ENCODE assay signal across 14 cellular contexts in genomic region chr7:149423441-149423970, GRCh38. TPM values are rescaled to one million over a fixed set of nuclear protein-coding genes. Genes with fewer than 3 reads are reported as not detected.
DNase-seq lines count a peak whose midpoint lies in the region; ATAC-seq, FAIRE-seq and TF ChIP-seq lines count a peak whose summit lies in the region.
"Had no signal": no experiment of that assay in that cellular context is flagged by ENCODE, and none has a peak within 500 bp of the region (broad histone marks: within the 10 kb centered on the region; RNA-seq: fewer than 3 reads in every experiment).

No MANE protein-coding gene starts in this region.

- TF ChIP-seq CTCF in left ventricle myocardium inferior (IDR thresholded peaks at IDR 0.05; ENCODE audit: borderline replicate concordance) (no peak), choroid plexus epithelial cell (conservative IDR thresholded peaks at IDR 0.05; ENCODE audit: low read depth, low read length) (no peak), upper lobe of left lung (IDR thresholded peaks at IDR 0.05) (no peak), Peyer's patch (IDR thresholded peaks at IDR 0.05) (no peak)

- intact Hi-C loops in left ventricle myocardium inferior (cut with micrococcal nuclease) = loop anchor here (5.0 kb wide), 1 partner anchor 74 kb away; the partner anchor contains the start of gene ZNF746
- intact Hi-C loops in left ventricle myocardium superior (cut with micrococcal nuclease) = no loop called here

- TF ChIP-seq EP300 in upper lobe of left lung (IDR thresholded peaks at IDR 0.05) = no peak

- peaks cover 0 to 18% (median 4%) of the 10 kb centered on the region in 3 donors for H3K4me1 Mint-ChIP-seq in naive B cell

- peak overlapping the region in 2 of 6 donors; percentile 9 to 75 for H3K27ac Mint-ChIP-seq in naive B cell

- H3K36me3 Mint-ChIP-seq in naive B cell = no peaks in the 10 kb centered on the region

- H3K4me1 ChIP-seq in left ventricle myocardium inferior (peaks cover 17% of the 10 kb centered on the region), upper lobe of left lung (peaks cover 7 to 17% (median 12%) of the 10 kb centered on the region in 4 donors), Peyer's patch (peaks cover 0 to 6% (median 2%) of the 10 kb centered on the region in 4 donors)

- H3K9me3 ChIP-seq in left ventricle myocardium inferior (replicated peaks) (no peaks in the 10 kb centered on the region), upper lobe of left lung (no peaks in the 10 kb centered on the region), Peyer's patch (no peaks in the 10 kb centered on the region)

- peak overlapping the region; percentile 60 to 88 (median 80) for H3K4me3 Mint-ChIP-seq in naive B cell

- no peak for DNase-seq in left ventricle myocardium inferior
- DNase-seq in left ventricle myocardium superior = no peak
- DNase-seq in choroid plexus epithelial cell (ENCODE audit: low read depth) = no peak
- no peak for DNase-seq in naive B cell
- DNase-seq in upper lobe of left lung = peak in 1 of 2 donors; percentile 44
- DNase-seq in GM12892 (ENCODE audit: insufficient read length) = no peak
- DNase-seq in Peyer's patch = no peak
- no peak for DNase-seq in activated CD4-positive, alpha-beta T cell treated with anti-CD3 and anti-CD28 coated beads, Interleukin-2, amount 50 U/mL, for 4 hours
- DNase-seq: cortex of kidney, Karpas-422, NCI-H526, occipital lobe had no signal

- ATAC-seq in left ventricle myocardium superior = no peak
- no peak for ATAC-seq in naive B cell (ENCODE audit: low read depth in 2 of 2)
- peak in 1 of 2 donors; percentile 38 for ATAC-seq in upper lobe of left lung (ENCODE audit: low FRiP score in 2 of 2)
- ATAC-seq: SK-N-SH treated with all-trans-retinoic acid at 6 μM for 48 hours had no signal

- H3K27me3 ChIP-seq in left ventricle myocardium inferior (ENCODE audit: low read depth) = no peaks in the 10 kb centered on the region
- no peaks in the 10 kb centered on the region for H3K27me3 ChIP-seq in upper lobe of left lung
- no peaks in the 10 kb centered on the region for H3K27me3 ChIP-seq in Peyer's patch

- no peak for FAIRE-seq in GM12892 (lab: Jason Lieb, UNC)

- H3K9me3 Mint-ChIP-seq in naive B cell = no peaks in the 10 kb centered on the region

- TF ChIP-seq POLR2A in upper lobe of left lung (IDR thresholded peaks at IDR 0.05) (peak in 1 of 4 donors; percentile 18), GM12892 (IDR thresholded peaks at IDR 0.05; ENCODE audit: low read depth, low read length) (no peak), Peyer's patch (IDR thresholded peaks at IDR 0.05) (no peak)

- H3K4me3 ChIP-seq in left ventricle myocardium inferior (peak overlapping the region; percentile 68), choroid plexus epithelial cell (ENCODE audit: low read depth, low read length) (peak overlapping the region; percentile 59), upper lobe of left lung (peak overlapping the region in 3 of 4 donors; percentile 44 to 60 (median 54)), Peyer's patch (peak overlapping the region in 2 of 4 donors; percentile 57 to 58)

- H3K36me3 ChIP-seq in left ventricle myocardium inferior (no peaks in the 10 kb centered on the region), upper lobe of left lung (no peaks in the 10 kb centered on the region), Peyer's patch (no peaks in the 10 kb centered on the region)

- H3K27ac ChIP-seq in left ventricle myocardium inferior (replicated peaks) (peak overlapping the region; percentile 42), upper lobe of left lung (peak overlapping the region in 3 of 4 donors; percentile 58 to 79 (median 66)), Peyer's patch (peak overlapping the region in 2 of 4 donors; percentile 22 to 57)
- H3K27ac ChIP-seq: C4-2B had no signal

- H3K27me3 Mint-ChIP-seq in naive B cell = no peaks in the 10 kb centered on the region

- 41 to 49% methylated on average over 17 to 23 of the region's 23 CpGs for WGBS in upper lobe of left lung, 2 donors

RNA-seq across cellular contexts. Expression of gene ZNF777, which starts 37.4 kb away (rescaled TPM):
- 7.2 TPM for total RNA-seq in left ventricle myocardium inferior
- total RNA-seq in left ventricle myocardium superior = 8.4 TPM
- polyA plus RNA-seq in naive B cell (ENCODE audit: low read depth in 6 of 6) = 1 to 10 TPM in 5 of 6 donors, under 1 TPM in 1; 0.28 to 2.4 (median 1.3) TPM
- total RNA-seq in upper lobe of left lung = 10 to 100 TPM in 4 of 6 donors, 1 to 10 TPM in 2; 9.3 to 16.0 (median 10.8) TPM
- 2.8 TPM for polyA plus RNA-seq in GM12892 (2012; ENCODE audit: missing spikeins)
- total RNA-seq in Peyer's patch = 10 to 100 TPM in 2 of 4 donors, 1 to 10 TPM in 2; 6.5 to 12.4 (median 9.9) TPM
